Comparison of ENCODE assay signal across 1 cellular context in genomic region chr4:134627386-134627785, GRCh38.
TF ChIP-seq lines count a peak whose summit lies in the region.

No MANE protein-coding gene starts in this region.

TF ChIP-seq in SK-N-SH treated with all-trans-retinoic acid at 6 μM for 48 hours, 23 proteins besides CTCF, POLR2A, EP300 and RAD21 (continued from another document):
- no peak for TF ChIP-seq PATZ1 (CRISPR knock-in tag; IDR thresholded peaks at IDR 0.05; ENCODE audit: borderline replicate concordance)
- no peak for TF ChIP-seq RARB (CRISPR knock-in tag; IDR thresholded peaks at IDR 0.05)
- TF ChIP-seq TCF4 (CRISPR knock-in tag; IDR thresholded peaks at IDR 0.05; ENCODE audit: borderline replicate concordance), result no peak
- TF ChIP-seq ZFP3 (CRISPR knock-in tag; IDR thresholded peaks at IDR 0.05), result no peak
- TF ChIP-seq ZFP30 (CRISPR knock-in tag; IDR thresholded peaks at IDR 0.05), result no peak
